In the genomic region with DNA sequence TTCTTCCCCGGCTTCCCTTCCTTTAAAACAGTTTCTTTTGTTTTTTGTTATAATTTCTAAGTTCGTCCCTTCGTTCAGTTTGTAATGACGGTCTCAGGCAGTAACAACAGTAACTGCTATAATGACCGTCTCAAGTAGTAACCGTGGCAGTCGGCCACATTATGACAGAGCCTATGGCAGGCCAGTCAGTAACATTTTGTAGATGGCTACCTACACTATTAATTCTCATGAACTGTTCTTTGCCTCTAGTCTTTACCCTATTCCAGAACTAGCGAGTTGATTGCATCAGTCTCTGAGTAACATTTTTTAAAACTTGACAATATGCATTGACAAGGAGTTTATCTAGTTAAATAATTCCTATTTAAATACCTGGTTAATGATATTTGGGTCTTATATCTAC, we compare ENCODE assay signal across 2 cellular contexts.
TF ChIP-seq lines count a peak whose summit lies in the region.

No MANE protein-coding gene starts in this region.

TF ChIP-seq in GM23338, 12 proteins besides CTCF, POLR2A, EP300 and RAD21 (continued from another document):
- TF ChIP-seq EZH2phosphoT487 (IDR thresholded peaks at IDR 0.05; ENCODE audit: unreplicated experiment): no peak
- TF ChIP-seq JUNB (IDR thresholded peaks at IDR 0.05; ENCODE audit: unreplicated experiment): no peak
- no peak for TF ChIP-seq ZNF114 (CRISPR knock-in tag; IDR thresholded peaks at IDR 0.05)
- TF ChIP-seq CREB1 (CRISPR knock-in tag; IDR thresholded peaks at IDR 0.05; ENCODE audit: low read depth): no peak
- no peak for TF ChIP-seq POLR2AphosphoS5 (IDR thresholded peaks at IDR 0.05; ENCODE audit: low read depth)
- TF ChIP-seq, protein P1, sequence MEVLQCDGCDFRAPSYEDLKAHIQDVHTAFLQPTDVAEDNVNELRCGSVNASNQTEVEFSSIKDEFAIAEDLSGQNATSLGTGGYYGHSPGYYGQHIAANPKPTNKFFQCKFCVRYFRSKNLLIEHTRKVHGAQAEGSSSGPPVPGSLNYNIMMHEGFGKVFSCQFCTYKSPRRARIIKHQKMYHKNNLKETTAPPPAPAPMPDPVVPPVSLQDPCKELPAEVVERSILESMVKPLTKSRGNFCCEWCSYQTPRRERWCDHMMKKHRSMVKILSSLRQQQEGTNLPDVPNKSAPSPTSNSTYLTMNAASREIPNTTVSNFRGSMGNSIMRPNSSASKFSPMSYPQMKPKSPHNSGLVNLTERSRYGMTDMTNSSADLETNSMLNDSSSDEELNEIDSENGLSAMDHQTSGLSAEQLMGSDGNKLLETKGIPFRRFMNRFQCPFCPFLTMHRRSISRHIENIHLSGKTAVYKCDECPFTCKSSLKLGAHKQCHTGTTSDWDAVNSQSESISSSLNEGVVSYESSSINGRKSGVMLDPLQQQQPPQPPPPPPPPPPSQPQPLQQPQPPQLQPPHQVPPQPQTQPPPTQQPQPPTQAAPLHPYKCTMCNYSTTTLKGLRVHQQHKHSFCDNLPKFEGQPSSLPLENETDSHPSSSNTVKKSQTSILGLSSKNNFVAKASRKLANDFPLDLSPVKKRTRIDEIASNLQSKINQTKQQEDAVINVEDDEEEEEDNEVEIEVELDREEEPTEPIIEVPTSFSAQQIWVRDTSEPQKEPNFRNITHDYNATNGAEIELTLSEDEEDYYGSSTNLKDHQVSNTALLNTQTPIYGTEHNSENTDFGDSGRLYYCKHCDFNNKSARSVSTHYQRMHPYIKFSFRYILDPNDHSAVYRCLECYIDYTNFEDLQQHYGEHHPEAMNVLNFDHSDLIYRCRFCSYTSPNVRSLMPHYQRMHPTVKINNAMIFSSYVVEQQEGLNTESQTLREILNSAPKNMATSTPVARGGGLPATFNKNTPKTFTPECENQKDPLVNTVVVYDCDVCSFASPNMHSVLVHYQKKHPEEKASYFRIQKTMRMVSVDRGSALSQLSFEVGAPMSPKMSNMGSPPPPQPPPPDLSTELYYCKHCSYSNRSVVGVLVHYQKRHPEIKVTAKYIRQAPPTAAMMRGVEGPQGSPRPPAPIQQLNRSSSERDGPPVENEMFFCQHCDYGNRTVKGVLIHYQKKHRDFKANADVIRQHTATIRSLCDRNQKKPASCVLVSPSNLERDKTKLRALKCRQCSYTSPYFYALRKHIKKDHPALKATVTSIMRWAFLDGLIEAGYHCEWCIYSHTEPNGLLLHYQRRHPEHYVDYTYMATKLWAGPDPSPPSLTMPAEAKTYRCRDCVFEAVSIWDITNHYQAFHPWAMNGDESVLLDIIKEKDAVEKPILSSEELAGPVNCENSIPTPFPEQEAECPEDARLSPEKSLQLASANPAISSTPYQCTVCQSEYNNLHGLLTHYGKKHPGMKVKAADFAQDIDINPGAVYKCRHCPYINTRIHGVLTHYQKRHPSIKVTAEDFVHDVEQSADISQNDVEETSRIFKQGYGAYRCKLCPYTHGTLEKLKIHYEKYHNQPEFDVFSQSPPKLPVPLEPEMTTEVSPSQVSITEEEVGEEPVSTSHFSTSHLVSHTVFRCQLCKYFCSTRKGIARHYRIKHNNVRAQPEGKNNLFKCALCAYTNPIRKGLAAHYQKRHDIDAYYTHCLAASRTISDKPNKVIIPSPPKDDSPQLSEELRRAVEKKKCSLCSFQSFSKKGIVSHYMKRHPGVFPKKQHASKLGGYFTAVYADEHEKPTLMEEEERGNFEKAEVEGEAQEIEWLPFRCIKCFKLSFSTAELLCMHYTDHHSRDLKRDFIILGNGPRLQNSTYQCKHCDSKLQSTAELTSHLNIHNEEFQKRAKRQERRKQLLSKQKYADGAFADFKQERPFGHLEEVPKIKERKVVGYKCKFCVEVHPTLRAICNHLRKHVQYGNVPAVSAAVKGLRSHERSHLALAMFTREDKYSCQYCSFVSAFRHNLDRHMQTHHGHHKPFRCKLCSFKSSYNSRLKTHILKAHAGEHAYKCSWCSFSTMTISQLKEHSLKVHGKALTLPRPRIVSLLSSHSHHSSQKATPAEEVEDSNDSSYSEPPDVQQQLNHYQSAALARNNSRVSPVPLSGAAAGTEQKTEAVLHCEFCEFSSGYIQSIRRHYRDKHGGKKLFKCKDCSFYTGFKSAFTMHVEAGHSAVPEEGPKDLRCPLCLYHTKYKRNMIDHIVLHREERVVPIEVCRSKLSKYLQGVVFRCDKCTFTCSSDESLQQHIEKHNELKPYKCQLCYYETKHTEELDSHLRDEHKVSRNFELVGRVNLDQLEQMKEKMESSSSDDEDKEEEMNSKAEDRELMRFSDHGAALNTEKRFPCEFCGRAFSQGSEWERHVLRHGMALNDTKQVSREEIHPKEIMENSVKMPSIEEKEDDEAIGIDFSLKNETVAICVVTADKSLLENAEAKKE (CRISPR knock-in tag; IDR thresholded peaks at IDR 0.05): no peak
- TF ChIP-seq REST (IDR thresholded peaks at IDR 0.05; ENCODE audit: unreplicated experiment): no peak
- TF ChIP-seq STAT1 (IDR thresholded peaks at IDR 0.05; ENCODE audit: unreplicated experiment): no peak

TF ChIP-seq in K562, 482 proteins besides CTCF, POLR2A, EP300 and RAD21 (continued from another document):
- TF ChIP-seq, protein P2, sequence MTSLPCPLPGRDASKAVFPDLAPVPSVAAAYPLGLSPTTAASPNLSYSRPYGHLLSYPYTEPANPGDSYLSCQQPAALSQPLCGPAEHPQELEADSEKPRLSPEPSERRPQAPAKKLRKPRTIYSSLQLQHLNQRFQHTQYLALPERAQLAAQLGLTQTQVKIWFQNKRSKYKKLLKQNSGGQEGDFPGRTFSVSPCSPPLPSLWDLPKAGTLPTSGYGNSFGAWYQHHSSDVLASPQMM (CRISPR knock-in tag; IDR thresholded peaks at IDR 0.05): no peak
- TF ChIP-seq KDM1A (IDR thresholded peaks at IDR 0.05): no peak
- no peak for TF ChIP-seq ZKSCAN1 (IDR thresholded peaks at IDR 0.05; ENCODE audit: low read depth, low read length)
- TF ChIP-seq ARID3A (IDR thresholded peaks at IDR 0.05; ENCODE audit: borderline replicate concordance, low read depth, low read length): no peak
- TF ChIP-seq ZNF197 (CRISPR knock-in tag; IDR thresholded peaks at IDR 0.05; ENCODE audit: low read depth): no peak
- TF ChIP-seq, protein P3, sequence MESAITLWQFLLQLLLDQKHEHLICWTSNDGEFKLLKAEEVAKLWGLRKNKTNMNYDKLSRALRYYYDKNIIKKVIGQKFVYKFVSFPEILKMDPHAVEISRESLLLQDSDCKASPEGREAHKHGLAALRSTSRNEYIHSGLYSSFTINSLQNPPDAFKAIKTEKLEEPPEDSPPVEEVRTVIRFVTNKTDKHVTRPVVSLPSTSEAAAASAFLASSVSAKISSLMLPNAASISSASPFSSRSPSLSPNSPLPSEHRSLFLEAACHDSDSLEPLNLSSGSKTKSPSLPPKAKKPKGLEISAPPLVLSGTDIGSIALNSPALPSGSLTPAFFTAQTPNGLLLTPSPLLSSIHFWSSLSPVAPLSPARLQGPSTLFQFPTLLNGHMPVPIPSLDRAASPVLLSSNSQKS (CRISPR knock-in tag; IDR thresholded peaks at IDR 0.05): no peak
- no peak for TF ChIP-seq HNRNPUL1 (IDR thresholded peaks at IDR 0.05; ENCODE audit: low read length)
TF ChIP-seq in K562: peak in this region for 0.
